14 cellular contexts compared by ENCODE assay signal in genomic region chr1:160672789-160673695, GRCh38. TPM values are rescaled to one million over a fixed set of nuclear protein-coding genes. Genes with fewer than 3 reads are reported as not detected.
A peak's percentile ranks its signal among the peaks of the same experiment; 100 is the strongest.
DNase-seq lines count a peak whose midpoint lies in the region; ATAC-seq and TF ChIP-seq lines count a peak whose summit lies in the region.
"Had no signal": no experiment of that assay in that cellular context is flagged by ENCODE, and none has a peak within 500 bp of the region (broad histone marks: within the 10 kb centered on the region; RNA-seq: fewer than 3 reads in every experiment).

No MANE protein-coding gene starts in this region.

- peak overlapping the region; percentile 13 for H3K27ac ChIP-seq in CD4-positive, alpha-beta T cell (ENCODE audit: low read depth, low read length)
- H3K27ac ChIP-seq in left lung (peak overlapping the region in 1 of 2 donors; percentile 76), colonic mucosa (no peak overlapping the region)
- H3K27ac ChIP-seq: ascending aorta, pancreas had no signal

- TF ChIP-seq CTCF in CD4-positive, alpha-beta T cell (IDR thresholded peaks at IDR 0.05) = no peak
- no peak for TF ChIP-seq CTCF in GM12875 (IDR thresholded peaks at IDR 0.05; ENCODE audit: borderline replicate concordance, insufficient read depth, low read depth, low read length)
- TF ChIP-seq CTCF in left lung (IDR thresholded peaks at IDR 0.05) = no peak
- no peak for TF ChIP-seq CTCF in colonic mucosa (IDR thresholded peaks at IDR 0.05)

- POLR2A ChIA-PET in CD4-positive, alpha-beta T cell (lab: Charles Lee) = interaction anchor here (0.9 to 5.6 kb wide), 12 partner anchors 8 to 55 kb away, joined by 3 to 74 read pairs (median 4); partner anchors contain the start of gene SLAMF1

- CTCF ChIA-PET in CD4-positive, alpha-beta T cell (lab: Charles Lee) = interaction anchor here (1.5 to 4.4 kb wide), 6 partner anchors 8 to 95 kb away, joined by 3 to 27 read pairs (median 7); partner anchors contain the start of gene SLAMF1

- no peak for DNase-seq in CD4-positive, alpha-beta T cell
- no peak for DNase-seq in T-helper 17 cell
- no peak for DNase-seq in left lung
- DNase-seq in colonic mucosa = no peak
- no peak for DNase-seq in NCI-H748 treated with DMSO at 0.1 percent for 48 hours (lab: John Stamatoyannopoulos, UW)
- no peak for DNase-seq in immature natural killer cell
- DNase-seq: activated CD8-positive, alpha-beta memory T cell treated with anti-CD3 and anti-CD28 coated beads for 24 hours; NCI-H1417; NCI-H82; pancreas; SK-N-SH had no signal

- no peaks in the 10 kb centered on the region for H3K9me3 ChIP-seq in CD4-positive, alpha-beta T cell (ENCODE audit: control insufficient read depth, low read length)
- no peaks in the 10 kb centered on the region for H3K9me3 ChIP-seq in T-helper 17 cell (ENCODE audit: control insufficient read depth, low read length, poor library complexity, severe bottlenecking)
- H3K9me3 ChIP-seq in left lung = peaks cover 0 to 10% of the 10 kb centered on the region in 2 donors
- no peaks in the 10 kb centered on the region for H3K9me3 ChIP-seq in colonic mucosa
- H3K9me3 ChIP-seq: pancreas had no signal

- ATAC-seq in CD4-positive, alpha-beta T cell (ENCODE audit: poor library complexity) = peak; percentile 54
- ATAC-seq in T-helper 17 cell = peak; percentile 58
- ATAC-seq in left lung = peak; percentile 39
- ATAC-seq in HG02852 (IDR thresholded peaks at IDR 0.05; ENCODE audit: unreplicated experiment) = no peak

- no peaks in the 10 kb centered on the region for H3K9me3 Mint-ChIP-seq in CD4-positive, alpha-beta T cell
- H3K9me3 Mint-ChIP-seq in immature natural killer cell = peaks cover 0 to 5% (median under 1%) of the 10 kb centered on the region in 6 donors

- H3K4me1 Mint-ChIP-seq in CD4-positive, alpha-beta T cell (ENCODE audit: low read depth) = peaks cover 10% of the 10 kb centered on the region
- H3K4me1 Mint-ChIP-seq in T-helper 17 cell (peaks cover 21% of the 10 kb centered on the region), immature natural killer cell (peaks cover 6 to 7% of the 10 kb centered on the region in 2 donors)

- peaks cover 0 to 12% of the 10 kb centered on the region in 2 donors for H3K36me3 ChIP-seq in left lung
- no peaks in the 10 kb centered on the region for H3K36me3 ChIP-seq in colonic mucosa
- H3K36me3 ChIP-seq: ascending aorta, pancreas had no signal

- no peak overlapping the region for H3K9ac ChIP-seq in colonic mucosa (ENCODE audit: low read depth in 2 of 2, low read length in 2 of 2)
- H3K9ac ChIP-seq: SK-N-SH had no signal

- no peaks in the 10 kb centered on the region for H3K27me3 Mint-ChIP-seq in CD4-positive, alpha-beta T cell
- H3K27me3 Mint-ChIP-seq in T-helper 17 cell = no peaks in the 10 kb centered on the region
- H3K27me3 Mint-ChIP-seq in immature natural killer cell (ENCODE audit: low read depth in 3 of 3) = peaks cover 0 to 3% (median 0%) of the 10 kb centered on the region in 3 donors

- intact Hi-C loops in CD4-positive, alpha-beta T cell (cut with DNase I, micrococcal nuclease) = loop anchor here (1.0 to 5.0 kb wide), 3 partner anchors 8 to 241 kb away; no protein-coding TSS in a partner anchor
- intact Hi-C loops in left lung (cut with DNase I) (no loop called here), colonic mucosa (cut with DNase I) (no loop called here)

- peaks cover 23% of the 10 kb centered on the region for H3K36me3 Mint-ChIP-seq in CD4-positive, alpha-beta T cell (ENCODE audit: low read depth)
- H3K36me3 Mint-ChIP-seq in T-helper 17 cell (ENCODE audit: low read depth) = peaks cover 7% of the 10 kb centered on the region
- H3K36me3 Mint-ChIP-seq in immature natural killer cell = peaks cover 8 to 26% (median 13%) of the 10 kb centered on the region in 3 donors

- no peaks in the 10 kb centered on the region for H3K27me3 ChIP-seq in CD4-positive, alpha-beta T cell (ENCODE audit: control insufficient read depth, insufficient read depth, low read length)
- H3K27me3 ChIP-seq in left lung = no peaks in the 10 kb centered on the region
- H3K27me3 ChIP-seq in colonic mucosa = no peaks in the 10 kb centered on the region
- H3K27me3 ChIP-seq: ascending aorta, pancreas had no signal

- H3K27ac Mint-ChIP-seq in CD4-positive, alpha-beta T cell = no peak overlapping the region
- H3K27ac Mint-ChIP-seq in T-helper 17 cell (no peak overlapping the region), immature natural killer cell (no peak overlapping the region)

- no peak overlapping the region for H3K4me3 Mint-ChIP-seq in CD4-positive, alpha-beta T cell
- no peak overlapping the region for H3K4me3 Mint-ChIP-seq in T-helper 17 cell
- no peak overlapping the region for H3K4me3 Mint-ChIP-seq in immature natural killer cell

- H3K4me3 ChIP-seq in GM12875 (ENCODE audit: low read depth, low read length) (peak overlapping the region; percentile 5), left lung (peak overlapping the region in 1 of 2 donors; percentile 28), colonic mucosa (no peak overlapping the region)
- H3K4me3 ChIP-seq: ascending aorta, pancreas had no signal

- H3K4me1 ChIP-seq in left lung = peaks cover 0 to 52% of the 10 kb centered on the region in 2 donors
- H3K4me1 ChIP-seq in colonic mucosa = no peaks in the 10 kb centered on the region
- H3K4me1 ChIP-seq: ascending aorta, pancreas had no signal

RNA-seq across cellular contexts. Expression of gene SLAMF1, which starts 26.2 kb away (rescaled TPM):
- total RNA-seq in CD4-positive, alpha-beta T cell = 10 to 100 TPM; 39.4 to 39.8 TPM
- total RNA-seq in T-helper 17 cell = 10 to 100 TPM; 67.8 to 70.6 TPM
- total RNA-seq in left lung = 1 to 10 TPM in 1 of 2 donors, under 1 TPM in 1; 0.76 to 2.5 TPM
- total RNA-seq in colonic mucosa = 1 to 10 TPM in 1 of 2 donors, under 1 TPM in 1; 0.69 to 1.2 TPM
- polyA plus RNA-seq in immature natural killer cell = under 1 TPM in 2 of 3 donors, not detected in 1; 0.12 to 0.21 TPM
- total RNA-seq: ascending aorta had no signal
- polyA plus RNA-seq: SK-N-SH had no signal

RNA-seq across cellular contexts. Expression of gene CD48, which starts 38.6 kb away (rescaled TPM):
- 100 to 1,000 TPM; 387 to 395 TPM for total RNA-seq in CD4-positive, alpha-beta T cell
- total RNA-seq in T-helper 17 cell (100 to 1,000 TPM; 386 to 387 TPM), left lung (10 to 100 TPM in 1 of 2 donors, 1 to 10 TPM in 1; 9.9 to 35.5 TPM), colonic mucosa (1 to 10 TPM; 4.9 to 9.2 TPM)
- polyA plus RNA-seq in immature natural killer cell = 100 to 1,000 TPM; 202 to 229 (median 205) TPM
- total RNA-seq: ascending aorta had no signal
- polyA plus RNA-seq: SK-N-SH had no signal

Comparison
In these comparisons a context has a peak if more than half of its experiments do, and no peak if none do; other contexts are left out.
1. RNA of gene SLAMF1, which starts 26.2 kb away (total RNA-seq): 67.8 to 70.6 TPM in T-helper 17 cell and 39.4 to 39.8 TPM in CD4-positive, alpha-beta T cell; 0.76 to 2.5 TPM in left lung and 0.69 to 1.2 TPM in colonic mucosa; every median in the first group is over 10 times any median in the second.
2. RNA of gene CD48, which starts 38.6 kb away (total RNA-seq): 387 to 395 TPM in CD4-positive, alpha-beta T cell and 386 to 387 TPM in T-helper 17 cell; 9.9 to 35.5 TPM in left lung and 4.9 to 9.2 TPM in colonic mucosa; every median in the first group is over 10 times any median in the second.
3. intact Hi-C loops: an anchor here in CD4-positive, alpha-beta T cell (1.0 to 5.0 kb wide); none called in left lung and colonic mucosa.